In genomic region chr19:4693471-4694121, GRCh38 we compare ENCODE assay signal across 15 cellular contexts. TPM values are rescaled to one million over a fixed set of nuclear protein-coding genes. Genes with fewer than 3 reads are reported as not detected.
DNase-seq lines count a peak whose midpoint lies in the region; ATAC-seq, FAIRE-seq and TF ChIP-seq lines count a peak whose summit lies in the region.
"Had no signal": no experiment of that assay in that cellular context is flagged by ENCODE, and none has a peak within 500 bp of the region (broad histone marks: within the 10 kb centered on the region; RNA-seq: fewer than 3 reads in every experiment).

No MANE protein-coding gene starts in this region.

- H3K4me2 ChIP-seq in astrocyte (ENCODE audit: low read length): peak overlapping the region; percentile 69

- ATAC-seq in heart right ventricle (no peak), left ventricle myocardium superior (no peak), right lobe of liver (no peak), upper lobe of right lung (no peak)
- ATAC-seq: stimulated activated memory B cell treated with anti-CD40 and anti-IgM and Interleukin-4, amounts not matched to agents 10 μg/mL and 1 μg/mL and 100 μg/mL, for 72 hours had no signal

- no peak overlapping the region for H3K4me3 ChIP-seq in heart right ventricle
- H3K4me3 ChIP-seq in astrocyte (ENCODE audit: insufficient read depth, low read depth, low read length): no peak overlapping the region
- no peak overlapping the region for H3K4me3 ChIP-seq in right lobe of liver
- H3K4me3 ChIP-seq in upper lobe of right lung: no peak overlapping the region

- DNase-seq in heart right ventricle (no peak), left ventricle myocardium superior (no peak), astrocyte (ENCODE audit: low read depth) (no peak), right lobe of liver (no peak), upper lobe of right lung (no peak), HEK293T (ENCODE audit: extremely low spot score) (no peak), GDM1 (lab: John Stamatoyannopoulos, UW) (no peak), NCI-H345 (lab: John Stamatoyannopoulos, UW) (no peak)
- DNase-seq: activated CD4-positive, alpha-beta T cell treated with anti-CD3 and anti-CD28 coated beads for 4 hours; DND-41; Kasumi-1; NCI-H187 treated with DMSO at 0.1 percent for 48 hours had no signal

- no peak for FAIRE-seq in astrocyte (lab: Jason Lieb, UNC)
- FAIRE-seq: colon had no signal

- H3K79me2 ChIP-seq in astrocyte (ENCODE audit: insufficient read depth, low read length): peaks cover 15% of the 10 kb centered on the region

- POLR2A ChIA-PET in HEK293T (lab: Yijun Ruan, JAX): no interaction called here

- H3K36me3 ChIP-seq in heart right ventricle: peaks cover 7 to 99% (median 72%) of the 10 kb centered on the region in 9 donors
- peaks cover 39% of the 10 kb centered on the region for H3K36me3 ChIP-seq in astrocyte (ENCODE audit: insufficient read depth, low read length)
- H3K36me3 ChIP-seq in right lobe of liver: peaks cover 0 to 84% (median 34%) of the 10 kb centered on the region in 4 donors
- peaks cover 95% of the 10 kb centered on the region for H3K36me3 ChIP-seq in upper lobe of right lung

- TF ChIP-seq CTCF in heart right ventricle (IDR thresholded peaks at IDR 0.05) (no peak), astrocyte (IDR thresholded peaks at IDR 0.05; ENCODE audit: insufficient read depth, low read depth, low read length) (no peak), right lobe of liver (IDR thresholded peaks at IDR 0.05) (no peak), upper lobe of right lung (IDR thresholded peaks at IDR 0.05) (no peak)

- H3K27ac ChIP-seq in heart right ventricle (peak overlapping the region in 8 of 10 donors; percentile 19 to 92 (median 78)), astrocyte (ENCODE audit: low read depth, low read length) (peak overlapping the region; percentile 91), right lobe of liver (peak overlapping the region; percentile 38 to 86 (median 59)), upper lobe of right lung (peak overlapping the region; percentile 13)

- CTCF ChIA-PET in HEK293T (lab: Yijun Ruan, JAX): no interaction called here

- no peaks in the 10 kb centered on the region for H3K27me3 Mint-ChIP-seq in astrocyte (ENCODE audit: low read depth, unreplicated experiment)
- H3K27me3 Mint-ChIP-seq: stimulated activated memory B cell treated with anti-CD40 and anti-IgM and Interleukin-4, amounts not matched to agents 10 μg/mL and 1 μg/mL and 100 μg/mL, for 72 hours had no signal

- H3K4me1 ChIP-seq in heart right ventricle (peaks cover 0 to 42% (median 14%) of the 10 kb centered on the region in 9 donors), astrocyte (ENCODE audit: insufficient read depth, low read length) (peaks cover 34% of the 10 kb centered on the region), right lobe of liver (peaks cover 0 to 54% (median 18%) of the 10 kb centered on the region in 4 donors), upper lobe of right lung (no peaks in the 10 kb centered on the region)

- H2AFZ ChIP-seq in astrocyte (ENCODE audit: low read depth, low read length): no peak overlapping the region

- peaks cover 20% of the 10 kb centered on the region for H3K36me3 Mint-ChIP-seq in astrocyte (ENCODE audit: low read depth, unreplicated experiment)

- H3K27ac Mint-ChIP-seq in astrocyte (ENCODE audit: unreplicated experiment): peak overlapping the region; percentile 84
- H3K27ac Mint-ChIP-seq: stimulated activated memory B cell treated with anti-CD40 and anti-IgM and Interleukin-4, amounts not matched to agents 10 μg/mL and 1 μg/mL and 100 μg/mL, for 72 hours had no signal

- H3K27me3 ChIP-seq in heart right ventricle: no peaks in the 10 kb centered on the region
- H3K27me3 ChIP-seq in astrocyte (ENCODE audit: insufficient read depth, low read length): no peaks in the 10 kb centered on the region
- no peaks in the 10 kb centered on the region for H3K27me3 ChIP-seq in right lobe of liver
- H3K27me3 ChIP-seq in upper lobe of right lung: no peaks in the 10 kb centered on the region

- no peak overlapping the region for H3K4me3 Mint-ChIP-seq in astrocyte (ENCODE audit: unreplicated experiment)
- H3K4me3 Mint-ChIP-seq: nephron; stimulated activated memory B cell treated with anti-CD40 and anti-IgM and Interleukin-4, amounts not matched to agents 10 μg/mL and 1 μg/mL and 100 μg/mL, for 72 hours had no signal

- intact Hi-C loops in heart right ventricle (cut with DNase I): no loop called here
- intact Hi-C loops in left ventricle myocardium superior (cut with micrococcal nuclease): no loop called here
- intact Hi-C loops in right lobe of liver (cut with DNase I): no loop called here
- intact Hi-C loops in upper lobe of right lung (cut with DNase I): no loop called here

- no peak for TF ChIP-seq POLR2A in right lobe of liver (IDR thresholded peaks at IDR 0.05)

- H4K20me1 ChIP-seq in astrocyte (ENCODE audit: insufficient read depth, low read length): no peaks in the 10 kb centered on the region

- H3K4me1 Mint-ChIP-seq in astrocyte (ENCODE audit: low read depth, unreplicated experiment): peaks cover 13% of the 10 kb centered on the region
- H3K4me1 Mint-ChIP-seq: stimulated activated memory B cell treated with anti-CD40 and anti-IgM and Interleukin-4, amounts not matched to agents 10 μg/mL and 1 μg/mL and 100 μg/mL, for 72 hours had no signal

- WGBS in heart right ventricle, 2 donors: 88 to 89% methylated on average over 15 of the region's 15 CpGs
- WGBS in right lobe of liver (ENCODE audit: insufficient coverage, low coverage, low lambda C conversion rate, missing lambda C conversion rate): 81% methylated on average over 14 of the region's 15 CpGs

- H3K9ac ChIP-seq in astrocyte (ENCODE audit: low read length): peak overlapping the region; percentile 70

- H3K9me3 ChIP-seq in heart right ventricle: no peaks in the 10 kb centered on the region
- no peaks in the 10 kb centered on the region for H3K9me3 ChIP-seq in astrocyte (ENCODE audit: insufficient read depth, low read depth, low read length)
- no peaks in the 10 kb centered on the region for H3K9me3 ChIP-seq in right lobe of liver
- no peaks in the 10 kb centered on the region for H3K9me3 ChIP-seq in upper lobe of right lung

- no peaks in the 10 kb centered on the region for H3K9me3 Mint-ChIP-seq in astrocyte (ENCODE audit: unreplicated experiment)
- H3K9me3 Mint-ChIP-seq: nephron; stimulated activated memory B cell treated with anti-CD40 and anti-IgM and Interleukin-4, amounts not matched to agents 10 μg/mL and 1 μg/mL and 100 μg/mL, for 72 hours had no signal

TF ChIP-seq in HEK293T, 16 proteins besides CTCF, POLR2A, EP300 and RAD21:
- no peak for TF ChIP-seq ELF4 (IDR thresholded peaks at IDR 0.05)
TF ChIP-seq in HEK293T: peak in this region for 0.

RNA-seq across cellular contexts. Expression of gene MYDGF, which starts 23.5 kb away (rescaled TPM):
- total RNA-seq in heart right ventricle (10 to 100 TPM; 14.2 to 48.5 (median 21.1) TPM), left ventricle myocardium superior (27.0 TPM), astrocyte (131 and 153 TPM in 2 replicates), right lobe of liver (10 to 100 TPM; 58.2 to 98.7 (median 72.2) TPM), upper lobe of right lung (94.2 TPM)
- polyA plus RNA-seq in heart right ventricle: 100 to 1,000 TPM in 1 of 2 donors, 10 to 100 TPM in 1; 28.2 to 211 TPM

RNA-seq across cellular contexts. Expression of gene DPP9, which starts 30.0 kb away (rescaled TPM):
- total RNA-seq in heart right ventricle: 10 to 100 TPM; 34.2 to 52.2 (median 45.0) TPM
- polyA plus RNA-seq in heart right ventricle: 10 to 100 TPM; 34.0 to 42.2 TPM
- total RNA-seq in left ventricle myocardium superior: 53.9 TPM
- total RNA-seq in astrocyte: 44.8 and 50.0 TPM in 2 replicates
- 100 to 1,000 TPM in 1 of 6 experiments, 10 to 100 TPM in 5; 47.3 to 118 (median 54.5) TPM for total RNA-seq in right lobe of liver
- 75.8 TPM for total RNA-seq in upper lobe of right lung

RNA-seq across cellular contexts. Expression of gene TNFAIP8L1, which starts 54.3 kb away (rescaled TPM):
- total RNA-seq in heart right ventricle (10 to 100 TPM in 1 of 10 donors, 1 to 10 TPM in 9; 2.5 to 13.4 (median 6.1) TPM), left ventricle myocardium superior (4.8 TPM), astrocyte (2.9 and 3.0 TPM in 2 replicates), right lobe of liver (10 to 100 TPM; 16.6 to 26.4 (median 22.8) TPM), upper lobe of right lung (11.9 TPM)
- 1 to 10 TPM; 5.0 to 8.9 TPM for polyA plus RNA-seq in heart right ventricle

Comparison
In these comparisons a context has a peak if more than half of its experiments do, and no peak if none do; other contexts are left out.
1. H3K27ac ChIP-seq: peak in every context shown above with its lines; median percentile 91 in astrocyte; 78 in heart right ventricle; 59 in right lobe of liver; 13 in upper lobe of right lung.